32 cellular contexts compared by ENCODE assay signal in genomic region chr1:235992346-235992745, GRCh38.
"Had no signal": no experiment of that assay in that cellular context is flagged by ENCODE, and none has a peak within 500 bp of the region (broad histone marks: within the 10 kb centered on the region; RNA-seq: fewer than 3 reads in every experiment).

No MANE protein-coding gene starts in this region.

- H3K4me1 Mint-ChIP-seq: brain, endodermal cell had no signal

- H3K4me3 ChIP-seq: ascending aorta, breast epithelium, cardiac muscle cell, coronary artery, dorsolateral prefrontal cortex, esophagus muscularis mucosa, gastrocnemius medialis, heart right ventricle had no signal

- H3K27ac Mint-ChIP-seq: activated CD4-positive, alpha-beta memory T cell treated with anti-CD3 and anti-CD28 coated beads, Interleukin-2, amount 10 ng/mL, durations not matched to agents 7 days and 5 days; activated CD4-positive, alpha-beta T cell treated with anti-CD3 and anti-CD28 coated beads for 36 hours; activated CD4-positive, alpha-beta T cell treated with anti-CD3 and anti-CD28 coated beads, Interleukin-2, amount 10 ng/mL, durations not matched to agents 24 days and 14 days; activated CD8-positive, alpha-beta memory T cell treated with anti-CD3 and anti-CD28 coated beads, Interleukin-2, amount 10 ng/mL, durations not matched to agents 7 days and 5 days; activated naive CD4-positive, alpha-beta T cell treated with anti-CD3 and anti-CD28 coated beads, Interleukin-2, amount 10 ng/mL, durations not matched to agents 7 days and 5 days; activated naive CD4-positive, alpha-beta T cell treated with anti-CD3 and anti-CD28 coated beads, Interleukin-2, amount 50 U/mL, for 72 hours; activated naive CD8-positive, alpha-beta T cell treated with anti-CD3 and anti-CD28 coated beads, Interleukin-2, amount 50 U/mL, for 24 hours; activated T-helper 1 cell treated with anti-CD3 and anti-CD28 coated beads, Interleukin-12 subunit alpha, Interleukin-12 subunit beta, Interleukin-2, Interleukin-4 antibody, amounts not matched to agents 30 ng/mL and 10 ng/mL and 1 ng/mL, durations not matched to agents 14 hours and 24 hours and 36 hours; activated T-helper 2 cell treated with anti-CD3 and anti-CD28 coated beads, Interferon-gamma antibody, Interleukin-2, Interleukin-4, amounts not matched to agents 10 μg/mL and 5 μg/mL and 100 μg/mL, durations not matched to agents 14 hours and 24 hours and 36 hours; brain; dendritic cell treated with granulocyte-macrophage colony-stimulating factor and Interleukin-4, amounts not matched to agents 40 ng/mL and 50 ng/mL, for 4 days; endodermal cell had no signal

- H3K27me3 ChIP-seq: ascending aorta, breast epithelium, cardiac muscle cell, dorsolateral prefrontal cortex, esophagus muscularis mucosa, foreskin keratinocyte, gastrocnemius medialis, heart right ventricle had no signal

- H3K4me3 Mint-ChIP-seq: activated CD4-positive, alpha-beta memory T cell treated with anti-CD3 and anti-CD28 coated beads, Interleukin-2, amount 10 ng/mL, durations not matched to agents 7 days and 5 days; activated CD4-positive, alpha-beta T cell treated with anti-CD3 and anti-CD28 coated beads for 36 hours; activated CD4-positive, alpha-beta T cell treated with anti-CD3 and anti-CD28 coated beads, Interleukin-2, amount 10 ng/mL, durations not matched to agents 24 days and 14 days; activated CD8-positive, alpha-beta memory T cell treated with anti-CD3 and anti-CD28 coated beads, Interleukin-2, amount 10 ng/mL, durations not matched to agents 7 days and 5 days; activated naive CD4-positive, alpha-beta T cell treated with anti-CD3 and anti-CD28 coated beads, Interleukin-2, amount 10 ng/mL, durations not matched to agents 7 days and 5 days; activated naive CD8-positive, alpha-beta T cell treated with anti-CD3 and anti-CD28 coated beads, Interleukin-2, amount 50 U/mL, for 24 hours; activated T-helper 1 cell treated with anti-CD3 and anti-CD28 coated beads, Interleukin-12 subunit alpha, Interleukin-12 subunit beta, Interleukin-2, Interleukin-4 antibody, amounts not matched to agents 30 ng/mL and 10 ng/mL and 1 ng/mL, durations not matched to agents 14 hours and 24 hours and 36 hours; brain; dendritic cell treated with granulocyte-macrophage colony-stimulating factor and Interleukin-4, amounts not matched to agents 40 ng/mL and 50 ng/mL, for 4 days; endodermal cell had no signal

- H3K4me1 ChIP-seq: ascending aorta, breast epithelium, esophagus muscularis mucosa, foreskin keratinocyte, gastrocnemius medialis had no signal

- H3K9me3 ChIP-seq: gastrocnemius medialis had no signal

- H3K27me3 Mint-ChIP-seq: activated CD4-positive, alpha-beta T cell treated with anti-CD3 and anti-CD28 coated beads for 36 hours; activated naive CD8-positive, alpha-beta T cell treated with anti-CD3 and anti-CD28 coated beads, Interleukin-2, amount 50 U/mL, for 24 hours; brain; dendritic cell treated with granulocyte-macrophage colony-stimulating factor and Interleukin-4, amounts not matched to agents 40 ng/mL and 50 ng/mL, for 4 days had no signal

- DNase-seq: activated CD4-positive, alpha-beta memory T cell treated with anti-CD3 and anti-CD28 coated beads, Interleukin-2, amount 10 ng/mL, durations not matched to agents 7 days and 5 days; activated CD4-positive, alpha-beta T cell treated with anti-CD3 and anti-CD28 coated beads for 36 hours; activated CD4-positive, alpha-beta T cell treated with anti-CD3 and anti-CD28 coated beads, Interleukin-2, amount 10 ng/mL, durations not matched to agents 24 days and 14 days; activated CD4-positive, alpha-beta T cell treated with anti-CD3 and anti-CD28 coated beads, Interleukin-2, amount 50 U/mL, for 4 hours; activated CD4-positive, CD25-positive, alpha-beta regulatory T cell; activated CD4-positive, CD25-positive, alpha-beta regulatory T cell treated with anti-CD3 and anti-CD28 coated beads, Interleukin-2, amount 50 U/mL, for 72 hours; activated CD8-positive, alpha-beta memory T cell treated with anti-CD3 and anti-CD28 coated beads, Interleukin-2, amount 10 ng/mL, durations not matched to agents 7 days and 5 days; activated CD8-positive, alpha-beta memory T cell treated with anti-CD3 and anti-CD28 coated beads, Interleukin-2, amount 50 U/mL, for 4 hours; activated effector memory CD4-positive, alpha-beta T cell treated with anti-CD3 and anti-CD28 coated beads, Interleukin-2, amount 50 U/mL, for 16 hours; activated naive CD4-positive, alpha-beta T cell treated with anti-CD3 and anti-CD28 coated beads, Interleukin-2, amount 10 ng/mL, durations not matched to agents 7 days and 5 days; activated naive CD8-positive, alpha-beta T cell treated with anti-CD3 and anti-CD28 coated beads, Interleukin-2, amount 50 U/mL, for 24 hours; activated T-cell treated with anti-CD3 and anti-CD28 coated beads, Interleukin-2, amount 50 U/mL, for 1 hour; activated T-cell treated with anti-CD3 and anti-CD28 coated beads, Interleukin-2, amount 50 U/mL, for 48 hours; central memory CD4-positive, alpha-beta T cell; dorsolateral prefrontal cortex; effector memory CD4-positive, alpha-beta T cell; endodermal cell; erythroblast; foreskin keratinocyte; gastrocnemius medialis; heart right ventricle; T-helper 2 cell had no signal

- H3K36me3 ChIP-seq: breast epithelium, cardiac muscle cell had no signal

- H3K27ac ChIP-seq: ascending aorta, cardiac muscle cell, coronary artery, dorsolateral prefrontal cortex, foreskin keratinocyte, gastrocnemius medialis, heart right ventricle had no signal
